ENCODE assay signal across 1 cellular context in genomic region chr21:44985441-44986401, GRCh38.
A peak's percentile ranks its signal among the peaks of the same experiment; 100 is the strongest.
TF ChIP-seq lines count a peak whose summit lies in the region.

No MANE protein-coding gene starts in this region.

TF ChIP-seq in HEK293, 187 proteins besides CTCF, POLR2A, EP300 and RAD21 (continued from another document):
- no peak for TF ChIP-seq ZNF280D (tag by site-specific recombination; IDR thresholded peaks at IDR 0.05)
- no peak for TF ChIP-seq HOXD13 (CRISPR knock-in tag; IDR thresholded peaks at IDR 0.05; ENCODE audit: borderline replicate concordance)
- TF ChIP-seq ZNF292 (tag by site-specific recombination; IDR thresholded peaks at IDR 0.05; ENCODE audit: borderline replicate concordance, low read depth) = no peak
- TF ChIP-seq, protein P1, sequence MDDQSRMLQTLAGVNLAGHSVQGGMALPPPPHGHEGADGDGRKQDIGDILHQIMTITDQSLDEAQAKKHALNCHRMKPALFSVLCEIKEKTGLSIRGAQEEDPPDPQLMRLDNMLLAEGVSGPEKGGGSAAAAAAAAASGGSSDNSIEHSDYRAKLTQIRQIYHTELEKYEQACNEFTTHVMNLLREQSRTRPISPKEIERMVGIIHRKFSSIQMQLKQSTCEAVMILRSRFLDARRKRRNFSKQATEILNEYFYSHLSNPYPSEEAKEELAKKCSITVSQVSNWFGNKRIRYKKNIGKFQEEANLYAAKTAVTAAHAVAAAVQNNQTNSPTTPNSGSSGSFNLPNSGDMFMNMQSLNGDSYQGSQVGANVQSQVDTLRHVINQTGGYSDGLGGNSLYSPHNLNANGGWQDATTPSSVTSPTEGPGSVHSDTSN (CRISPR knock-in tag; IDR thresholded peaks at IDR 0.05) = no peak
- TF ChIP-seq ZNF169 (tag by site-specific recombination; IDR thresholded peaks at IDR 0.05) = no peak
- no peak for TF ChIP-seq YY1 (tag by site-specific recombination; IDR thresholded peaks at IDR 0.05)
- TF ChIP-seq, protein P2, sequence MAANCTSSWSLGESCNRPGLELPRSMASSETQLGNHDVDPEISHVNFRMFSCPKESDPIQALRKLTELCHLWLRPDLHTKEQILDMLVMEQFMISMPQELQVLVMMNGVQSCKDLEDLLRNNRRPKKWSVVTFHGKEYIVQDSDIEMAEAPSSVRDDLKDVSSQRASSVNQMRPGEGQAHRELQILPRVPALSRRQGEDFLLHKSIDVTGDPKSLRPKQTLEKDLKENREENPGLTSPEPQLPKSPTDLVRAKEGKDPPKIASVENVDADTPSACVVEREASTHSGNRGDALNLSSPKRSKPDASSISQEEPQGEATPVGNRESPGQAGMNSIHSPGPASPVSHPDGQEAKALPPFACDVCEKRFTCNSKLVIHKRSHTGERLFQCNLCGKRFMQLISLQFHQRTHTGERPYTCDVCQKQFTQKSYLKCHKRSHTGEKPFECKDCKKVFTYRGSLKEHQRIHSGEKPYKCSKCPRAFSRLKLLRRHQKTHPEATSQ (tag by site-specific recombination; IDR thresholded peaks at IDR 0.05) = no peak
- TF ChIP-seq ZNF830 (tag by site-specific recombination; IDR thresholded peaks at IDR 0.05; ENCODE audit: low read depth) = no peak
- TF ChIP-seq ZBTB21 (tag by site-specific recombination; IDR thresholded peaks at IDR 0.05) = no peak
- no peak for TF ChIP-seq ZNF626 (tag by site-specific recombination; IDR thresholded peaks at IDR 0.05)
- no peak for TF ChIP-seq ZXDB (tag by site-specific recombination; IDR thresholded peaks at IDR 0.05)
- peak; percentile 73; the same call in 1 of the 2 replicates for TF ChIP-seq ZNF223 (tag by site-specific recombination; IDR thresholded peaks at IDR 0.05)
- peak; percentile 92 for TF ChIP-seq ZNF692 (tag by site-specific recombination; IDR thresholded peaks at IDR 0.05)
- TF ChIP-seq, protein P3, sequence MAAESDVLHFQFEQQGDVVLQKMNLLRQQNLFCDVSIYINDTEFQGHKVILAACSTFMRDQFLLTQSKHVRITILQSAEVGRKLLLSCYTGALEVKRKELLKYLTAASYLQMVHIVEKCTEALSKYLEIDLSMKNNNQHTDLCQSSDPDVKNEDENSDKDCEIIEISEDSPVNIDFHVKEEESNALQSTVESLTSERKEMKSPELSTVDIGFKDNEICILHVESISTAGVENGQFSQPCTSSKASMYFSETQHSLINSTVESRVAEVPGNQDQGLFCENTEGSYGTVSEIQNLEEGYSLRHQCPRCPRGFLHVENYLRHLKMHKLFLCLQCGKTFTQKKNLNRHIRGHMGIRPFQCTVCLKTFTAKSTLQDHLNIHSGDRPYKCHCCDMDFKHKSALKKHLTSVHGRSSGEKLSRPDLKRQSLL (tag by site-specific recombination; IDR thresholded peaks at IDR 0.05) = no peak
- no peak for TF ChIP-seq ZNF23 (tag by site-specific recombination; IDR thresholded peaks at IDR 0.05; ENCODE audit: borderline replicate concordance)
- no peak for TF ChIP-seq SP2 (tag by site-specific recombination; IDR thresholded peaks at IDR 0.05)
- no peak for TF ChIP-seq YY2 (tag by site-specific recombination; IDR thresholded peaks at IDR 0.05)
- TF ChIP-seq ZNF391 (tag by site-specific recombination; IDR thresholded peaks at IDR 0.05; ENCODE audit: borderline replicate concordance, low read depth) = no peak
- TF ChIP-seq ZNF211 (tag by site-specific recombination; IDR thresholded peaks at IDR 0.05; ENCODE audit: low read depth) = no peak
- TF ChIP-seq ZNF580 (tag by site-specific recombination; IDR thresholded peaks at IDR 0.05) = no peak
- no peak for TF ChIP-seq GLI2 (tag by site-specific recombination; IDR thresholded peaks at IDR 0.05; ENCODE audit: borderline replicate concordance, low read depth)
